In genomic region chr7:158733762-158734494, GRCh38 we compare ENCODE assay signal across 3 cellular contexts.
TF ChIP-seq lines count a peak whose summit lies in the region.

No MANE protein-coding gene starts in this region.

TF ChIP-seq in SK-N-SH, 30 proteins besides CTCF, POLR2A, EP300 and RAD21:
- no peak for TF ChIP-seq RXRA (IDR thresholded peaks at IDR 0.05; ENCODE audit: borderline replicate concordance, low read depth)
- no peak for TF ChIP-seq GABPA (IDR thresholded peaks at IDR 0.05; ENCODE audit: low read depth)
- TF ChIP-seq TCF12 (IDR thresholded peaks at IDR 0.05): no peak
- TF ChIP-seq MEF2A (IDR thresholded peaks at IDR 0.05; ENCODE audit: borderline replicate concordance, low read depth): no peak
- no peak for TF ChIP-seq USF2 (IDR thresholded peaks at IDR 0.05; ENCODE audit: borderline replicate concordance, low read depth, low read length)

TF ChIP-seq in SK-N-SH treated with all-trans-retinoic acid at 6 μM for 48 hours, 23 proteins besides CTCF, POLR2A, EP300 and RAD21:
- TF ChIP-seq CREB5 (CRISPR knock-in tag; IDR thresholded peaks at IDR 0.05; ENCODE audit: low read depth) (no peak), ZNF565 (CRISPR knock-in tag; conservative IDR thresholded peaks at IDR 0.05; ENCODE audit: low read depth) (no peak), ZFP3 (CRISPR knock-in tag; IDR thresholded peaks at IDR 0.05) (no peak), ISL1 (CRISPR knock-in tag; IDR thresholded peaks at IDR 0.05) (no peak), ZNF70 (CRISPR knock-in tag; IDR thresholded peaks at IDR 0.05) (no peak), TCF4 (CRISPR knock-in tag; IDR thresholded peaks at IDR 0.05; ENCODE audit: borderline replicate concordance) (no peak)

TF ChIP-seq in HepG2, 621 proteins besides CTCF, POLR2A, EP300 and RAD21:
- TF ChIP-seq TRIM24 (CRISPR knock-in tag; IDR thresholded peaks at IDR 0.05) (no peak), RARG (CRISPR knock-in tag; IDR thresholded peaks at IDR 0.05; ENCODE audit: low read depth) (no peak), ZSCAN21 (CRISPR knock-in tag; IDR thresholded peaks at IDR 0.05; ENCODE audit: borderline replicate concordance) (no peak), HNRNPL (IDR thresholded peaks at IDR 0.05; ENCODE audit: low read depth, low read length) (no peak), KLF11 (CRISPR knock-in tag; IDR thresholded peaks at IDR 0.05) (no peak), MIER3 (CRISPR knock-in tag; IDR thresholded peaks at IDR 0.05; ENCODE audit: borderline replicate concordance) (no peak), EEA1 (CRISPR knock-in tag; IDR thresholded peaks at IDR 0.05; ENCODE audit: borderline replicate concordance) (no peak), RFX5 (IDR thresholded peaks at IDR 0.05; ENCODE audit: low read depth, low read length) (no peak), SNAPC2 (CRISPR knock-in tag; IDR thresholded peaks at IDR 0.05) (no peak), ZIK1 (CRISPR knock-in tag; IDR thresholded peaks at IDR 0.05; ENCODE audit: borderline replicate concordance, low read depth) (no peak), KAT2B (IDR thresholded peaks at IDR 0.05; ENCODE audit: borderline replicate concordance, low read depth, low read length) (no peak), HBP1 (CRISPR knock-in tag; IDR thresholded peaks at IDR 0.05; ENCODE audit: low read depth) (no peak), ZNF687 (CRISPR knock-in tag; IDR thresholded peaks at IDR 0.05) (no peak), ATF1 (CRISPR knock-in tag; IDR thresholded peaks at IDR 0.05) (no peak), SKIL (CRISPR knock-in tag; IDR thresholded peaks at IDR 0.05; ENCODE audit: borderline replicate concordance) (no peak), NR2C2 (CRISPR knock-in tag; IDR thresholded peaks at IDR 0.05; ENCODE audit: borderline replicate concordance) (no peak), ZNF770 (CRISPR knock-in tag; IDR thresholded peaks at IDR 0.05) (no peak)
